ENCODE assay signal across 21 cellular contexts in genomic region chr7:112946350-112946749, GRCh38.
A peak's percentile ranks its signal among the peaks of the same experiment; 100 is the strongest.
DNase-seq lines count a peak whose midpoint lies in the region; ATAC-seq, FAIRE-seq and TF ChIP-seq lines count a peak whose summit lies in the region.
"Had no signal": no experiment of that assay in that cellular context is flagged by ENCODE, and none has a peak within 500 bp of the region (broad histone marks: within the 10 kb centered on the region; RNA-seq: fewer than 3 reads in every experiment).

No MANE protein-coding gene starts in this region.

- no peaks in the 10 kb centered on the region for H4K20me1 ChIP-seq in K562 (replicated peaks; ENCODE audit: control insufficient read depth, insufficient read depth, low read length)

- TF ChIP-seq POLR2A in K562 (conservative IDR thresholded peaks at IDR 0.05), result no peak

- no peaks in the 10 kb centered on the region for H3K79me2 ChIP-seq in K562 (ENCODE audit: control insufficient read depth, insufficient read depth, low read length)

- H3K4me2 ChIP-seq in K562 (ENCODE audit: insufficient read depth, low read length), result no peak overlapping the region

- intact Hi-C loops in K562 (cut with micrococcal nuclease), result no loop called here

- H3K27me3 ChIP-seq in K562 (ENCODE audit: control insufficient read depth in 2 of 2, insufficient read depth in 2 of 2, low read length in 2 of 2), result no peaks in the 10 kb centered on the region

- whole genome bisulfite sequencing in K562 (ENCODE audit: insufficient coverage, low coverage, missing lambda C conversion rate), result 20% methylated on average over 2 of the region's 2 CpGs

- H3K9ac ChIP-seq in K562 (ENCODE audit: insufficient read depth in 1 of 2, low read depth in 2 of 2, low read length in 2 of 2), result no peak overlapping the region

- H3K27ac ChIP-seq in K562 (ENCODE audit: extremely low read depth, low read depth, low read length), result no peak overlapping the region
- H3K27ac ChIP-seq: C4-2B, HL-60, RWPE1 had no signal

- no TSS peak for BruUV-seq in K562 (replicated peaks; lab: Mats Ljungman, UMichigan)

- TF ChIP-seq CTCF in K562 (IDR thresholded peaks at IDR 0.05 in 2 of 3, conservative IDR thresholded peaks at IDR 0.05 in 1 of 3; ENCODE audit: insufficient read depth in 2 of 3, low read depth in 1 of 3, low read length in 3 of 3) (no peak), D721Med (IDR thresholded peaks at IDR 0.05; ENCODE audit: insufficient read depth, missing control alignments) (no peak)

- H3K9me3 ChIP-seq in K562 (replicated peaks; ENCODE audit: control insufficient read depth, insufficient read depth, low read depth, low read length), result no peaks in the 10 kb centered on the region

- no peak overlapping the region for H2AFZ ChIP-seq in K562 (ENCODE audit: low read depth, low read length)

- FAIRE-seq in K562 (lab: Jason Lieb, UNC) (no peak), D721Med (lab: Jason Lieb, UNC) (no peak)
- FAIRE-seq: GM12892, H1, HTR-8/SVneo had no signal

- POLR2A ChIA-PET in K562 (lab: Yijun Ruan, JAX), result no interaction called here

- no peak overlapping the region for H3K4me3 ChIP-seq in K562

- no peaks in the 10 kb centered on the region for H3K9me1 ChIP-seq in K562 (ENCODE audit: control insufficient read depth, insufficient read depth, low read length)

- in situ Hi-C loops in K562 (cut with MboI), result no loop called here

- no peak for ATAC-seq in K562

- CTCF ChIA-PET in K562 (lab: Yijun Ruan, JAX; ENCODE audit: low intra/inter-chr PET ratio), result no interaction called here

- DNase-seq in ELR (ENCODE audit: low read depth) (peak; percentile 23), LHCN-M2 (ENCODE audit: low read depth) (peak; percentile 22), K562 (ENCODE audit: extremely low read depth in 1 of 4, low spot score in 3 of 4) (no peak), kidney tubule cell (ENCODE audit: low spot score) (peak; percentile 4), D721Med (ENCODE audit: insufficient read length, low spot score) (no peak), CD1c-positive myeloid dendritic cell (ENCODE audit: extremely low spot score) (no peak), NCI-H187 (lab: John Stamatoyannopoulos, UW) (no peak)
- DNase-seq: DMS 273 treated with DMSO at 0.1 percent for 48 hours, Kasumi-1, NCI-H1694 treated with DMSO at 0.1 percent for 48 hours, NCI-H2107, NCI-H510A treated with DMSO at 0.1 percent for 48 hours, NCI-H82, SIG-M5, T-helper 1 cell had no signal

- no peaks in the 10 kb centered on the region for H3K36me3 ChIP-seq in K562 (ENCODE audit: control insufficient read depth, insufficient read depth, low read length)

- no peaks in the 10 kb centered on the region for H3K4me1 ChIP-seq in K562 (replicated peaks in 1 of 2; ENCODE audit: control insufficient read depth in 2 of 2, insufficient read depth in 2 of 2, low read length in 2 of 2)

- no peak for TF ChIP-seq RAD21 in K562 (CRISPR knock-in tag; conservative IDR thresholded peaks at IDR 0.05 in 1 of 2, IDR thresholded peaks at IDR 0.05 in 1 of 2)

- TF ChIP-seq EP300 in K562 (IDR thresholded peaks at IDR 0.05; ENCODE audit: low read length), result no peak

TF ChIP-seq in K562, 482 proteins besides CTCF, POLR2A, EP300 and RAD21 (continues in another document):
- TF ChIP-seq ARNT (IDR thresholded peaks at IDR 0.05) (no peak), ZNF140 (CRISPR knock-in tag; IDR thresholded peaks at IDR 0.05) (no peak), FOSL1 (tag; conservative IDR thresholded peaks at IDR 0.05) (peak; percentile 61), RBM25 (IDR thresholded peaks at IDR 0.05; ENCODE audit: low read depth, low read length, severe bottlenecking) (peak; percentile 26), JUNB (CRISPR knock-in tag; conservative IDR thresholded peaks at IDR 0.05) (peak; percentile 29; the same call in 1 of the 2 replicates), NEUROD1 (IDR thresholded peaks at IDR 0.05; ENCODE audit: borderline replicate concordance, low read depth, low read length, partially characterized antibody) (no peak), TOE1 (IDR thresholded peaks at IDR 0.05; ENCODE audit: borderline replicate concordance) (no peak), TOE1 (CRISPR knock-in tag; IDR thresholded peaks at IDR 0.05; ENCODE audit: borderline replicate concordance, low read depth) (no peak), ZNF318 (IDR thresholded peaks at IDR 0.05; ENCODE audit: borderline replicate concordance in 1 of 2, low read depth in 1 of 2) (no peak)
- TF ChIP-seq, protein P1, sequence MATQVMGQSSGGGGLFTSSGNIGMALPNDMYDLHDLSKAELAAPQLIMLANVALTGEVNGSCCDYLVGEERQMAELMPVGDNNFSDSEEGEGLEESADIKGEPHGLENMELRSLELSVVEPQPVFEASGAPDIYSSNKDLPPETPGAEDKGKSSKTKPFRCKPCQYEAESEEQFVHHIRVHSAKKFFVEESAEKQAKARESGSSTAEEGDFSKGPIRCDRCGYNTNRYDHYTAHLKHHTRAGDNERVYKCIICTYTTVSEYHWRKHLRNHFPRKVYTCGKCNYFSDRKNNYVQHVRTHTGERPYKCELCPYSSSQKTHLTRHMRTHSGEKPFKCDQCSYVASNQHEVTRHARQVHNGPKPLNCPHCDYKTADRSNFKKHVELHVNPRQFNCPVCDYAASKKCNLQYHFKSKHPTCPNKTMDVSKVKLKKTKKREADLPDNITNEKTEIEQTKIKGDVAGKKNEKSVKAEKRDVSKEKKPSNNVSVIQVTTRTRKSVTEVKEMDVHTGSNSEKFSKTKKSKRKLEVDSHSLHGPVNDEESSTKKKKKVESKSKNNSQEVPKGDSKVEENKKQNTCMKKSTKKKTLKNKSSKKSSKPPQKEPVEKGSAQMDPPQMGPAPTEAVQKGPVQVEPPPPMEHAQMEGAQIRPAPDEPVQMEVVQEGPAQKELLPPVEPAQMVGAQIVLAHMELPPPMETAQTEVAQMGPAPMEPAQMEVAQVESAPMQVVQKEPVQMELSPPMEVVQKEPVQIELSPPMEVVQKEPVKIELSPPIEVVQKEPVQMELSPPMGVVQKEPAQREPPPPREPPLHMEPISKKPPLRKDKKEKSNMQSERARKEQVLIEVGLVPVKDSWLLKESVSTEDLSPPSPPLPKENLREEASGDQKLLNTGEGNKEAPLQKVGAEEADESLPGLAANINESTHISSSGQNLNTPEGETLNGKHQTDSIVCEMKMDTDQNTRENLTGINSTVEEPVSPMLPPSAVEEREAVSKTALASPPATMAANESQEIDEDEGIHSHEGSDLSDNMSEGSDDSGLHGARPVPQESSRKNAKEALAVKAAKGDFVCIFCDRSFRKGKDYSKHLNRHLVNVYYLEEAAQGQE (CRISPR knock-in tag; IDR thresholded peaks at IDR 0.05; ENCODE audit: low read depth), result no peak

Comparison
In these comparisons a context has a peak if more than half of its experiments do, and no peak if none do; other contexts are left out.
1. DNase-seq: peak in ELR (single experiment), LHCN-M2 (single experiment) and kidney tubule cell (single experiment); none in K562 (0 of 4), D721Med (single experiment), CD1c-positive myeloid dendritic cell (single experiment) and NCI-H187 (0 of 2).